In the genomic region with DNA sequence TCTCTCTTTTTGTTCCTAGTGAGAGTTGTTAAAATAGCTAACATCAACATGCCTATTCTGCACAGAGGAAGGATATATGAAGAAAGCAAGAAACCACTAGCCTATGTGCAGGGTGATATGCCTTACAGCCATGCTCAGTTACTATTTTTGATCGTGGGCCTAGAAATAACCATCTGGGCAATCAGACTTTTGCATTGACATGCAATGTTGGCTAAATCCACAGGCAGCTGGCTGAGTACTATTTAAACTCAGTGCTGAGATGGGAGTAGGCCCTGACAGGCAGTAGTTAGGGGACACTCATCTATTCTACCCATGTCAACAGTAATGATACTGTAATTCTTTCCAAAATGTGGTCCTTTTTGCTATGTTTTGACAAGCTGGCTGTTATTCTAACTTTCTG, we compare ENCODE assay signal across 15 cellular contexts.
"Had no signal": no experiment of that assay in that cellular context is flagged by ENCODE, and none has a peak within 500 bp of the region (broad histone marks: within the 10 kb centered on the region; RNA-seq: fewer than 3 reads in every experiment).

No MANE protein-coding gene starts in this region.

- H3K4me3 ChIP-seq: ascending aorta, cardiac muscle cell, coronary artery, suprapubic skin had no signal

- H3K27me3 Mint-ChIP-seq: activated CD4-positive, alpha-beta T cell treated with anti-CD3 and anti-CD28 coated beads, Interleukin-2, amount 10 ng/mL, durations not matched to agents 24 days and 14 days; activated naive CD8-positive, alpha-beta T cell treated with anti-CD3 and anti-CD28 coated beads, Interleukin-2, amount 50 U/mL, for 24 hours; naive thymus-derived CD4-positive, alpha-beta T cell; type B pancreatic cell had no signal

- H3K27me3 ChIP-seq: ascending aorta, cardiac muscle cell, suprapubic skin had no signal

- DNase-seq: activated CD4-positive, alpha-beta T cell treated with anti-CD3 and anti-CD28 coated beads, Interleukin-2, amount 10 ng/mL, durations not matched to agents 24 days and 14 days; activated naive CD4-positive, alpha-beta T cell treated with Interleukin-2 at 50 U/mL for 16 hours; activated naive CD8-positive, alpha-beta T cell treated with anti-CD3 and anti-CD28 coated beads, Interleukin-2, amount 50 U/mL, for 24 hours; effector CD4-positive, alpha-beta T cell; kidney; naive thymus-derived CD4-positive, alpha-beta T cell; occipital lobe; stimulated activated CD4-positive, alpha-beta T cell treated with anti-CD3 and anti-CD28 coated beads, Interleukin-4, amount 100 ng/mL, for 1 hour; stimulated activated CD8-positive, alpha-beta memory T cell treated with anti-CD3 and anti-CD28 coated beads, Interleukin-4, amount 100 ng/mL, for 48 hours; stimulated activated naive CD8-positive, alpha-beta T cell treated with anti-CD3 and anti-CD28 coated beads, Interleukin-15, Interleukin-2, amounts not matched to agents 100 U/mL and 50 U/mL, for 24 hours had no signal

- H3K36me3 ChIP-seq: ascending aorta, cardiac muscle cell, suprapubic skin had no signal

- H3K4me1 Mint-ChIP-seq: activated CD4-positive, alpha-beta T cell treated with anti-CD3 and anti-CD28 coated beads, Interleukin-2, amount 10 ng/mL, durations not matched to agents 24 days and 14 days; activated naive CD8-positive, alpha-beta T cell treated with anti-CD3 and anti-CD28 coated beads, Interleukin-2, amount 50 U/mL, for 24 hours; naive thymus-derived CD4-positive, alpha-beta T cell had no signal

- ATAC-seq: activated naive CD8-positive, alpha-beta T cell treated with anti-CD3 and anti-CD28 coated beads, Interleukin-2, amount 50 U/mL, for 24 hours; naive thymus-derived CD4-positive, alpha-beta T cell; stimulated activated naive CD8-positive, alpha-beta T cell treated with anti-CD3 and anti-CD28 coated beads, Interleukin-15, Interleukin-2, amounts not matched to agents 100 U/mL and 50 U/mL, for 24 hours had no signal

- H3K36me3 Mint-ChIP-seq: naive thymus-derived CD4-positive, alpha-beta T cell; type B pancreatic cell had no signal

- H3K27ac ChIP-seq: ascending aorta, cardiac muscle cell, coronary artery, suprapubic skin had no signal

- H3K4me3 Mint-ChIP-seq: activated CD4-positive, alpha-beta T cell treated with anti-CD3 and anti-CD28 coated beads, Interleukin-2, amount 10 ng/mL, durations not matched to agents 24 days and 14 days; activated naive CD8-positive, alpha-beta T cell treated with anti-CD3 and anti-CD28 coated beads, Interleukin-2, amount 50 U/mL, for 24 hours; naive thymus-derived CD4-positive, alpha-beta T cell; type B pancreatic cell had no signal

- H3K27ac Mint-ChIP-seq: activated CD4-positive, alpha-beta T cell treated with anti-CD3 and anti-CD28 coated beads, Interleukin-2, amount 10 ng/mL, durations not matched to agents 24 days and 14 days; activated naive CD8-positive, alpha-beta T cell treated with anti-CD3 and anti-CD28 coated beads, Interleukin-2, amount 50 U/mL, for 24 hours; naive thymus-derived CD4-positive, alpha-beta T cell; type B pancreatic cell had no signal

- H3K9me3 ChIP-seq: ascending aorta, suprapubic skin had no signal
